Comparison of ENCODE assay signal across 14 cellular contexts in genomic region chr19:30692517-30692870, GRCh38.
DNase-seq lines count a peak whose midpoint lies in the region; ATAC-seq and TF ChIP-seq lines count a peak whose summit lies in the region.
"Had no signal": no experiment of that assay in that cellular context is flagged by ENCODE, and none has a peak within 500 bp of the region (broad histone marks: within the 10 kb centered on the region; RNA-seq: fewer than 3 reads in every experiment).

No MANE protein-coding gene starts in this region.

- H3K9ac ChIP-seq in parathyroid adenoma = no peak overlapping the region

- intact Hi-C loops in uterus (cut with DNase I; ENCODE audit: low total_unique reads) = no loop called here

- H3K27me3 ChIP-seq in gastroesophageal sphincter (peaks cover 4% of the 10 kb centered on the region), parathyroid adenoma (ENCODE audit: control insufficient read depth, insufficient read depth, low read length) (no peaks in the 10 kb centered on the region), uterus (no peaks in the 10 kb centered on the region)

- H3K4me3 ChIP-seq in gastroesophageal sphincter (peak overlapping the region; percentile 11 to 46), parathyroid adenoma (ENCODE audit: low read depth, low read length) (peak overlapping the region; percentile 15), uterus (peak overlapping the region; percentile 11 to 29)
- H3K4me3 ChIP-seq: left lung had no signal

- TF ChIP-seq POLR2A in gastroesophageal sphincter (IDR thresholded peaks at IDR 0.05) = no peak
- no peak for TF ChIP-seq POLR2A in uterus (IDR thresholded peaks at IDR 0.05)

- ATAC-seq in gastroesophageal sphincter = peak; percentile 39
- ATAC-seq: left lung had no signal

- H3K27ac ChIP-seq in gastroesophageal sphincter (peak overlapping the region in 3 of 4 donors; percentile 25 to 55 (median 26)), parathyroid adenoma (no peak overlapping the region), uterus (peak overlapping the region; percentile 66)
- H3K27ac ChIP-seq: 22Rv1, left lung had no signal

- H3K9me3 ChIP-seq in gastroesophageal sphincter = no peaks in the 10 kb centered on the region
- no peaks in the 10 kb centered on the region for H3K9me3 ChIP-seq in parathyroid adenoma (ENCODE audit: control insufficient read depth, low read length)
- H3K9me3 ChIP-seq in uterus = no peaks in the 10 kb centered on the region
- H3K9me3 ChIP-seq: left lung had no signal

- WGBS in gastroesophageal sphincter (ENCODE audit: low coverage in 1 of 2), 2 donors = 2 to 14% methylated on average over 10 to 13 of the region's 15 CpGs

- H3K4me2 ChIP-seq in parathyroid adenoma (ENCODE audit: low read length) = peak overlapping the region; percentile 51

- DNase-seq in DMS 273 treated with DMSO at 0.1 percent for 48 hours (lab: John Stamatoyannopoulos, UW) (peak; percentile 37), DMS 273 (lab: John Stamatoyannopoulos, UW; ENCODE audit: unreplicated experiment) (no peak), uterus (peak; percentile 31 to 39), SK-N-DZ (ENCODE audit: low spot score) (no peak), NCI-H524 treated with DMSO at 0.1 percent for 48 hours (lab: John Stamatoyannopoulos, UW) (no peak), Kasumi-1 (lab: John Stamatoyannopoulos, UW) (no peak)
- DNase-seq: activated CD4-positive, alpha-beta T cell treated with anti-CD3 and anti-CD28 coated beads for 48 hours; activated gamma-delta T cell; left lung; NCI-H1436; NCI-H748 treated with DMSO at 0.1 percent for 48 hours had no signal

- H3K36me3 ChIP-seq in gastroesophageal sphincter (no peaks in the 10 kb centered on the region), parathyroid adenoma (ENCODE audit: control insufficient read depth, insufficient read depth, low read length) (no peaks in the 10 kb centered on the region), uterus (no peaks in the 10 kb centered on the region)
- H3K36me3 ChIP-seq: left lung had no signal

- TF ChIP-seq CTCF in gastroesophageal sphincter (IDR thresholded peaks at IDR 0.05) (no peak), parathyroid adenoma (IDR thresholded peaks at IDR 0.05) (no peak), uterus (IDR thresholded peaks at IDR 0.05) (no peak)

- peak overlapping the region; percentile 59 for H2AFZ ChIP-seq in parathyroid adenoma

- H3K79me2 ChIP-seq in parathyroid adenoma = no peaks in the 10 kb centered on the region

- H3K4me1 ChIP-seq in gastroesophageal sphincter = peaks cover 0 to 23% (median 0%) of the 10 kb centered on the region in 3 donors
- H3K4me1 ChIP-seq in parathyroid adenoma = no peaks in the 10 kb centered on the region
- peaks cover 0 to 5% of the 10 kb centered on the region in 2 donors for H3K4me1 ChIP-seq in uterus
- H3K4me1 ChIP-seq: left lung had no signal

- no peak for TF ChIP-seq EP300 in gastroesophageal sphincter (IDR thresholded peaks at IDR 0.05)

Comparison
In these comparisons a context has a peak if more than half of its experiments do, and no peak if none do; other contexts are left out.
1. DNase-seq: peak in DMS 273 treated with DMSO at 0.1 percent for 48 hours (single experiment) and uterus (2 of 2); none in DMS 273 (single experiment), SK-N-DZ (single experiment), NCI-H524 treated with DMSO at 0.1 percent for 48 hours (single experiment) and Kasumi-1 (0 of 2).
2. Peak in every context shown above with its lines, with median percentiles within 50 percentile points of each other: H3K4me3 ChIP-seq.